8 cellular contexts compared by ENCODE assay signal in genomic region chr11:86844762-86845508, GRCh38. TPM values are rescaled to one million over a fixed set of nuclear protein-coding genes. Genes with fewer than 3 reads are reported as not detected.
DNase-seq lines count a peak whose midpoint lies in the region; ATAC-seq and TF ChIP-seq lines count a peak whose summit lies in the region.
"Not testable (repeated sequence)": the region's sequence is repeated elsewhere in the genome, so short reads cannot be mapped to it uniquely, and the experiment has no call there.

No MANE protein-coding gene starts in this region.

- not testable (repeated sequence) for H3K18ac ChIP-seq in mesendoderm (ENCODE audit: low read length)

- H4K5ac ChIP-seq in mesendoderm (ENCODE audit: low read length): not testable (repeated sequence)

- not testable (repeated sequence) for H3K79me2 ChIP-seq in mesendoderm (ENCODE audit: control insufficient read depth, insufficient read depth, low read length); smooth muscle cell (ENCODE audit: low read depth)

- not testable (repeated sequence) for H3K27me3 ChIP-seq in body of pancreas; left lung; mesendoderm (ENCODE audit: insufficient read depth, low read length, poor library complexity); smooth muscle cell (ENCODE audit: low read depth); upper lobe of left lung

- H4K8ac ChIP-seq in mesendoderm (ENCODE audit: low read depth, low read length): not testable (repeated sequence)

- not testable (repeated sequence) for H2BK120ac ChIP-seq in mesendoderm (ENCODE audit: low read depth, low read length)

- H3K56ac ChIP-seq in mesendoderm (ENCODE audit: low read length): not testable (repeated sequence)

- TF ChIP-seq CTCF in body of pancreas (IDR thresholded peaks at IDR 0.05); left lung (IDR thresholded peaks at IDR 0.05); smooth muscle cell (IDR thresholded peaks at IDR 0.05; ENCODE audit: borderline replicate concordance, insufficient read depth, poor library complexity, severe bottlenecking); upper lobe of left lung (IDR thresholded peaks at IDR 0.05): not testable (repeated sequence)

- not testable (repeated sequence) for H2BK5ac ChIP-seq in mesendoderm (ENCODE audit: low read length)

- H2AFZ ChIP-seq in smooth muscle cell (ENCODE audit: low read depth): not testable (repeated sequence)

- not testable (repeated sequence) for H3K23ac ChIP-seq in mesendoderm (ENCODE audit: low read length)

- not testable (repeated sequence) for H3K4ac ChIP-seq in mesendoderm (ENCODE audit: low read depth, low read length)

- not testable (repeated sequence) for H2AK5ac ChIP-seq in mesendoderm (ENCODE audit: low read length)

- H3K4me2 ChIP-seq in mesendoderm (ENCODE audit: low read length); smooth muscle cell: not testable (repeated sequence)

- not testable (repeated sequence) for H2BK15ac ChIP-seq in mesendoderm (replicated peaks; ENCODE audit: low read depth)

- DNase-seq in DMS53 (lab: John Stamatoyannopoulos, UW) (peak; percentile 74), NCI-H2029 treated with DMSO at 0.1 percent for 48 hours (lab: John Stamatoyannopoulos, UW) (peak; percentile 1), NCI-H510A (lab: John Stamatoyannopoulos, UW) (peak; percentile 1), mesendoderm (peak; percentile 50), upper lobe of left lung (peak in 1 of 2 donors; percentile 55)
- not testable (repeated sequence) for DNase-seq in body of pancreas; left lung; smooth muscle cell (lab: John Stamatoyannopoulos, UW; ENCODE audit: unreplicated experiment)

- not testable (repeated sequence) for H3K9ac ChIP-seq in mesendoderm (ENCODE audit: low read length); smooth muscle cell (ENCODE audit: low read depth)

- H4K20me1 ChIP-seq in smooth muscle cell (ENCODE audit: low read depth): not testable (repeated sequence)

- not testable (repeated sequence) for TF ChIP-seq POLR2A in body of pancreas (IDR thresholded peaks at IDR 0.05); upper lobe of left lung (IDR thresholded peaks at IDR 0.05)

- H3K27ac ChIP-seq in body of pancreas; mesendoderm (ENCODE audit: low read depth, low read length): not testable (repeated sequence)
- peak overlapping the region; percentile 28 to 33 for H3K27ac ChIP-seq in left lung
- H3K27ac ChIP-seq in smooth muscle cell (ENCODE audit: low read depth): peak overlapping the region; percentile 19
- H3K27ac ChIP-seq in upper lobe of left lung: peak overlapping the region in 1 of 4 donors; percentile 23

- not testable (repeated sequence) for H3F3A ChIP-seq in smooth muscle cell (ENCODE audit: low read depth)

- not testable (repeated sequence) for H3K79me1 ChIP-seq in mesendoderm (ENCODE audit: low read length)

- intact Hi-C loops in body of pancreas (cut with DNase I); left lung (cut with DNase I): not testable (repeated sequence)

- H3K9me3 ChIP-seq in body of pancreas; left lung; smooth muscle cell (replicated peaks; ENCODE audit: low read depth); upper lobe of left lung: not testable (repeated sequence)

- peak; percentile 53 for ATAC-seq in body of pancreas
- peak; percentile 96 for ATAC-seq in left lung
- ATAC-seq in upper lobe of left lung (ENCODE audit: low FRiP score in 2 of 2): peak; percentile 61 to 86

- not testable (repeated sequence) for H3K36me3 ChIP-seq in body of pancreas (replicated peaks in 1 of 2; ENCODE audit: insufficient read depth in 1 of 2, low read depth in 2 of 2); left lung; mesendoderm (ENCODE audit: control insufficient read depth, insufficient read depth, low read length); smooth muscle cell (ENCODE audit: low read depth); upper lobe of left lung

- 62 to 63% methylated on average over 4 of the region's 4 CpGs for WGBS in body of pancreas, 2 donors
- WGBS in mesendoderm (ENCODE audit: extremely low coverage, insufficient coverage, low lambda C conversion rate): no CpG with 5 or more reads among the region's 4 CpGs
- WGBS in smooth muscle cell (ENCODE audit: low lambda C conversion rate): 79% methylated on average over 4 of the region's 4 CpGs
- WGBS in upper lobe of left lung, 2 donors: 63 to 65% methylated on average over 4 of the region's 4 CpGs

- not testable (repeated sequence) for H3K4me3 ChIP-seq in body of pancreas; left lung; mesendoderm (ENCODE audit: low read length); smooth muscle cell; upper lobe of left lung

- peaks cover 17% of the 10 kb centered on the region for H3K4me1 ChIP-seq in body of pancreas
- H3K4me1 ChIP-seq in left lung; mesendoderm (ENCODE audit: control insufficient read depth, low read depth, low read length); smooth muscle cell (ENCODE audit: low read depth); upper lobe of left lung: not testable (repeated sequence)

- peak in 1 of 4 donors; percentile 53 for TF ChIP-seq EP300 in upper lobe of left lung (IDR thresholded peaks at IDR 0.05)

RNA-seq across cellular contexts. Expression of gene PRSS23, which starts 44.6 kb away (rescaled TPM):
- total RNA-seq in body of pancreas: 10 to 100 TPM in 1 of 2 donors, 1 to 10 TPM in 1; 4.0 to 20.0 TPM
- total RNA-seq in left lung: 100 to 1,000 TPM; 133 to 149 TPM
- polyA plus RNA-seq in mesendoderm (2013, experiment 1 of 2): 3.9 TPM
- polyA plus RNA-seq in mesendoderm (2013, experiment 2 of 2): 4.1 TPM
- total RNA-seq in smooth muscle cell: 123 and 132 TPM in 2 replicates
- 156 and 223 TPM in 2 replicates for polyA plus RNA-seq in smooth muscle cell
- 10 to 100 TPM; 18.9 to 87.0 (median 35.7) TPM for total RNA-seq in upper lobe of left lung
